ENCODE assay signal across 8 cellular contexts in the genomic region with DNA sequence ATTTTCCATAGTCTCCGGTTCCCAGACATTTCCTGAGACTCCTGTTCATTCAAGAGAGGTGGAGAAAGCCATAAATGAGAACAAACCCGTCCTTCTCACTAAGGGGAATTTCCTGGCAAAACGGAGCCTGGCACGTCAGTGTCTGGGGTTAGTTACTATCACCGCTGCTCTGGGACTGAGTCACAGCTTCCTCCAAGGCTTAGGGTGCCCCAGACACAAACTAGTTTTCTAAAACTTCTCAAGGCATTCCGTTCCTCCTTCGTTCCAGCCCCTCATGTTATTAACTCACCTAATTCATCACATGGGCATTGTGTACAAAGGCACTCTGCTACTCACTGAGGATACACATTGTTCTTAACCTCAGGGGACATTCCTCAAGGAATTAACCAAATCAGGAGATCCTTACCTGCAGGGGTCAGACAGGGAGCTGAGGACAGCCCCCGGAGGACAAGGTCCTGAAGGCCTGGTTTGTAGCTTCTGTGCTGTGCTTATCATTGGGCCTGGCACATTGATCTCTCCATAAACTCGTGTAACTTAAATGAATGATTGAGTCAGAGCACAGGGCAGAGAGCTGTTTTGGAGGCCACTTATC.
DNase-seq lines count a peak whose midpoint lies in the region; ATAC-seq and TF ChIP-seq lines count a peak whose summit lies in the region.

No MANE protein-coding gene starts in this region.

- H3K9ac ChIP-seq in fibroblast of lung (ENCODE audit: insufficient read depth, low read length) = peak overlapping the region; percentile 42

- peaks cover 14% of the 10 kb centered on the region for H3K4me1 Mint-ChIP-seq in activated naive CD4-positive, alpha-beta T cell treated with anti-CD3 and anti-CD28 coated beads for 36 hours (ENCODE audit: low read depth)
- H3K4me1 Mint-ChIP-seq in activated CD8-positive, alpha-beta T cell treated with anti-CD3 and anti-CD28 coated beads for 36 hours (ENCODE audit: low read depth) = peaks cover 38% of the 10 kb centered on the region
- peaks cover 24% of the 10 kb centered on the region for H3K4me1 Mint-ChIP-seq in progenitor cell of endocrine pancreas (ENCODE audit: low read depth)

- no peaks in the 10 kb centered on the region for H3K36me3 ChIP-seq in fibroblast of lung (ENCODE audit: control insufficient read depth, insufficient read depth, low read length)

- H3K4me1 ChIP-seq in fibroblast of lung (ENCODE audit: control insufficient read depth, extremely low read depth, insufficient read depth, low read length) = peaks cover 19% of the 10 kb centered on the region

- peak; percentile 64 for ATAC-seq in HG03469 (IDR thresholded peaks at IDR 0.05; ENCODE audit: unreplicated experiment)
- peak; percentile 75 for ATAC-seq in activated CD8-positive, alpha-beta T cell treated with anti-CD3 and anti-CD28 coated beads for 36 hours

- CTCF ChIA-PET in activated naive CD4-positive, alpha-beta T cell treated with anti-CD3 and anti-CD28 coated beads for 36 hours (lab: Charles Lee) = no interaction called here
- CTCF ChIA-PET in activated CD8-positive, alpha-beta T cell treated with anti-CD3 and anti-CD28 coated beads for 36 hours (lab: Charles Lee) = interaction anchor here (1.3 kb wide), 1 partner anchor 59 kb away, joined by 3 read pairs; no protein-coding TSS in a partner anchor

- H3K9me3 ChIP-seq in fibroblast of lung (ENCODE audit: control insufficient read depth, insufficient read depth, low read depth, low read length) = no peaks in the 10 kb centered on the region

- H3K27me3 Mint-ChIP-seq in activated naive CD4-positive, alpha-beta T cell treated with anti-CD3 and anti-CD28 coated beads for 36 hours (ENCODE audit: low read depth) = peaks cover 5% of the 10 kb centered on the region
- H3K27me3 Mint-ChIP-seq in activated CD8-positive, alpha-beta T cell treated with anti-CD3 and anti-CD28 coated beads for 36 hours = no peaks in the 10 kb centered on the region
- H3K27me3 Mint-ChIP-seq in progenitor cell of endocrine pancreas = peaks cover 12% of the 10 kb centered on the region

- no peak overlapping the region for H3K4me2 ChIP-seq in fibroblast of lung (ENCODE audit: extremely low read depth, insufficient read depth, low read length)

- peak overlapping the region; percentile 46 for H2AFZ ChIP-seq in fibroblast of lung (ENCODE audit: low read length)

- no peaks in the 10 kb centered on the region for H3K36me3 Mint-ChIP-seq in activated naive CD4-positive, alpha-beta T cell treated with anti-CD3 and anti-CD28 coated beads for 36 hours (ENCODE audit: low read depth)
- no peaks in the 10 kb centered on the region for H3K36me3 Mint-ChIP-seq in activated CD8-positive, alpha-beta T cell treated with anti-CD3 and anti-CD28 coated beads for 36 hours (ENCODE audit: low read depth)
- H3K36me3 Mint-ChIP-seq in progenitor cell of endocrine pancreas (ENCODE audit: insufficient read depth) = no peaks in the 10 kb centered on the region

- H3K27ac ChIP-seq in fibroblast of lung (ENCODE audit: insufficient read depth, low read length) = peak overlapping the region; percentile 94

- intact Hi-C loops in activated naive CD4-positive, alpha-beta T cell treated with anti-CD3 and anti-CD28 coated beads for 36 hours (cut with micrococcal nuclease) = no loop called here
- intact Hi-C loops in activated CD8-positive, alpha-beta T cell treated with anti-CD3 and anti-CD28 coated beads for 36 hours (cut with micrococcal nuclease) = no loop called here

- no peaks in the 10 kb centered on the region for H3K27me3 ChIP-seq in fibroblast of lung (ENCODE audit: control insufficient read depth, insufficient read depth, low read length)

- no peak overlapping the region for H3K4me3 Mint-ChIP-seq in activated naive CD4-positive, alpha-beta T cell treated with anti-CD3 and anti-CD28 coated beads for 36 hours
- H3K4me3 Mint-ChIP-seq in activated CD8-positive, alpha-beta T cell treated with anti-CD3 and anti-CD28 coated beads for 36 hours = peak overlapping the region; percentile 43
- H3K4me3 Mint-ChIP-seq in progenitor cell of endocrine pancreas (ENCODE audit: low read depth) = no peak overlapping the region

- POLR2A ChIA-PET in activated CD8-positive, alpha-beta T cell treated with anti-CD3 and anti-CD28 coated beads for 36 hours (lab: Charles Lee) = interaction anchor here (1.0 kb wide), 1 partner anchor 103 kb away, joined by 4 read pairs; a partner anchor contains a TSS

- H3K27ac Mint-ChIP-seq in activated naive CD4-positive, alpha-beta T cell treated with anti-CD3 and anti-CD28 coated beads for 36 hours = peak overlapping the region; percentile 75
- peak overlapping the region; percentile 95 for H3K27ac Mint-ChIP-seq in activated CD8-positive, alpha-beta T cell treated with anti-CD3 and anti-CD28 coated beads for 36 hours
- peak overlapping the region; percentile 77 for H3K27ac Mint-ChIP-seq in progenitor cell of endocrine pancreas

- H4K20me1 ChIP-seq in fibroblast of lung (ENCODE audit: control insufficient read depth, extremely low read depth, insufficient read depth, low read length) = no peaks in the 10 kb centered on the region

- no peak overlapping the region for H3K4me3 ChIP-seq in fibroblast of lung (replicated peaks in 1 of 4; ENCODE audit: control extremely low read depth in 1 of 4, insufficient read depth in 1 of 4, low read depth in 3 of 4, low read length in 4 of 4)

- DNase-seq in activated naive CD4-positive, alpha-beta T cell treated with anti-CD3 and anti-CD28 coated beads for 36 hours = peak; percentile 38
- no peak for DNase-seq in activated naive CD4-positive, alpha-beta T cell (lab: John Stamatoyannopoulos, UW)
- peak; percentile 70 for DNase-seq in activated CD8-positive, alpha-beta T cell treated with anti-CD3 and anti-CD28 coated beads for 36 hours
- peak; percentile 78 to 95 for DNase-seq in fibroblast of lung (ENCODE audit: low read depth in 2 of 2)
- no peak for DNase-seq in progenitor cell of endocrine pancreas (ENCODE audit: low spot score, unreplicated experiment)
- no peak for DNase-seq in NCI-H82 (lab: John Stamatoyannopoulos, UW)
- no peak for DNase-seq in NCI-H774 (lab: John Stamatoyannopoulos, UW)

- no peak for TF ChIP-seq CTCF in activated CD8-positive, alpha-beta T cell treated with anti-CD3 and anti-CD28 coated beads for 36 hours (IDR thresholded peaks at IDR 0.05)
- no peak for TF ChIP-seq CTCF in fibroblast of lung (conservative IDR thresholded peaks at IDR 0.05 in 1 of 2, IDR thresholded peaks at IDR 0.05 in 1 of 2; ENCODE audit: low read depth in 1 of 2, low read length in 2 of 2)
- no peak for TF ChIP-seq CTCF in progenitor cell of endocrine pancreas (IDR thresholded peaks at IDR 0.05; ENCODE audit: unreplicated experiment)

- no peaks in the 10 kb centered on the region for H3K79me2 ChIP-seq in fibroblast of lung (ENCODE audit: control insufficient read depth, insufficient read depth, low read length)

- no peaks in the 10 kb centered on the region for H3K9me3 Mint-ChIP-seq in activated naive CD4-positive, alpha-beta T cell treated with anti-CD3 and anti-CD28 coated beads for 36 hours
- H3K9me3 Mint-ChIP-seq in activated CD8-positive, alpha-beta T cell treated with anti-CD3 and anti-CD28 coated beads for 36 hours = peaks cover under 1% of the 10 kb centered on the region
- no peaks in the 10 kb centered on the region for H3K9me3 Mint-ChIP-seq in progenitor cell of endocrine pancreas (ENCODE audit: low read depth)

Comparison
In these comparisons a context has a peak if more than half of its experiments do, and no peak if none do; other contexts are left out.
1. DNase-seq: peak in activated naive CD4-positive, alpha-beta T cell treated with anti-CD3 and anti-CD28 coated beads for 36 hours (single experiment), activated CD8-positive, alpha-beta T cell treated with anti-CD3 and anti-CD28 coated beads for 36 hours (single experiment) and fibroblast of lung (2 of 2); none in activated naive CD4-positive, alpha-beta T cell (0 of 4), progenitor cell of endocrine pancreas (single experiment), NCI-H82 (single experiment) and NCI-H774 (single experiment).
2. Peak in every context shown above with its lines, with median percentiles within 50 percentile points of each other: H3K27ac Mint-ChIP-seq.